ENCODE assay signal across 15 cellular contexts in the genomic region with DNA sequence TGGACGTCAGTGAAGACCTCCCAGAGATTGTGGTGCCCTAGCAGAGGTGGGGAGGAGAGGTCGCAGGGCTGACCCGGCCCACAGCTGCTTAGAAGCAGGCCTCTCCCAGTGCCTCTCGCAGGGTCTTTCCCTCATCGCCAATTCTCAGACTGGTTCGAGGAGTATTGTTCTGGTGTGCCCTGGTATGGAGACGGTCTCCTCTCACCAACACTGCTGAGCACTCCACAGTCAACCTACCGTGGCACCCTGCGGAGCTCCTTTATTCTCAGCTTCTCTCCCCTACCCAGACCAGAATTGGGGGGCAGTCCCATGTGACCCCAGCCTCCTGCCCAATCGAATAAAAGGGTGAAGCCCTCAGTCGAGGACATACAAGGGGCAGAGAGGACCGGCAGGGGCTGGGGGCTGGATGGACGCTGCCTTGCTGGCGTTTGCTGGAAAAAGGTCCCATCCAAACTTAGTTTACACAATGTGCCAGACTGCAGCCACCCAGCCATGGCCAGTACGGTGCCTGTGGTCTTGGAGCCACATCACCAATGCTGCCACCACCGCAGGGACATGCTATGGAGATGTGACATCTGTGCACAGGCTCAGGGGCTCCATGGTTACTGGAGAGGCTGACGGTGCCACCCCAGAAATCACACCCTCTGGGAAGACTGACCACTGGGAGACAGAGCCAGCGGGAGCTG.
A peak's percentile ranks its signal among the peaks of the same experiment; 100 is the strongest.
DNase-seq lines count a peak whose midpoint lies in the region; ATAC-seq and TF ChIP-seq lines count a peak whose summit lies in the region.
"Had no signal": no experiment of that assay in that cellular context is flagged by ENCODE, and none has a peak within 500 bp of the region (broad histone marks: within the 10 kb centered on the region; RNA-seq: fewer than 3 reads in every experiment).

No MANE protein-coding gene starts in this region.

- H3K36me3 ChIP-seq in heart right ventricle, result peaks cover 0 to 37% (median 0%) of the 10 kb centered on the region in 9 donors
- no peaks in the 10 kb centered on the region for H3K36me3 ChIP-seq in uterus
- H3K36me3 ChIP-seq: cardiac muscle cell, WERI-Rb-1 had no signal

- DNase-seq in Right ventricle myocardium superior (peak; percentile 34), heart right ventricle (no peak), posterior vena cava (ENCODE audit: low spot score) (peak; percentile 75), uterus (peak; percentile 13 to 15), NCI-H446 treated with DMSO at 0.1 percent for 48 hours (lab: John Stamatoyannopoulos, UW) (no peak), retina (no peak)
- DNase-seq: effector CD8-positive, alpha-beta T cell; NCI-H1417 treated with DMSO at 0.1 percent for 48 hours; NCI-H2171; stimulated activated naive CD4-positive, alpha-beta T cell; WERI-Rb-1 had no signal

- no peaks in the 10 kb centered on the region for H3K27me3 ChIP-seq in heart right ventricle
- no peaks in the 10 kb centered on the region for H3K27me3 ChIP-seq in uterus
- H3K27me3 ChIP-seq: cardiac muscle cell had no signal

- H3K27ac Mint-ChIP-seq in brain, result peak overlapping the region in 4 of 5 experiments; percentile 36 to 93 (median 74)
- H3K27ac Mint-ChIP-seq: T-helper 1 cell treated with Interleukin-12 subunit alpha and Interleukin-12 subunit beta and Interleukin-4 antibody, amounts not matched to agents 30 μg/mL and 1 μg/mL, for 36 hours had no signal

- H3K4me3 ChIP-seq in heart right ventricle, result no peak overlapping the region
- H3K4me3 ChIP-seq in uterus, result no peak overlapping the region
- H3K4me3 ChIP-seq: cardiac muscle cell had no signal

- H3K36me3 Mint-ChIP-seq in brain, result no peaks in the 10 kb centered on the region

- ATAC-seq in Right ventricle myocardium superior (ENCODE audit: poor library complexity) (no peak), heart right ventricle (no peak)
- ATAC-seq: activated naive CD4-positive, alpha-beta T cell treated with anti-CD3 and anti-CD28 coated beads, Interleukin-2, amount 50 U/mL, for 72 hours had no signal

- no peak overlapping the region for H3K4me3 Mint-ChIP-seq in brain
- H3K4me3 Mint-ChIP-seq: T-helper 1 cell treated with Interleukin-12 subunit alpha and Interleukin-12 subunit beta and Interleukin-4 antibody, amounts not matched to agents 30 μg/mL and 1 μg/mL, for 36 hours had no signal

- TF ChIP-seq CTCF in heart right ventricle (IDR thresholded peaks at IDR 0.05) (no peak), brain (conservative IDR thresholded peaks at IDR 0.05) (no peak), uterus (IDR thresholded peaks at IDR 0.05) (no peak)

- no peak for TF ChIP-seq POLR2A in uterus (IDR thresholded peaks at IDR 0.05)

- H3K4me1 ChIP-seq in heart right ventricle (peaks cover 0 to 34% (median 21%) of the 10 kb centered on the region in 9 donors), uterus (peaks cover 0 to 11% of the 10 kb centered on the region in 2 donors)

- H3K9me3 ChIP-seq in heart right ventricle (no peaks in the 10 kb centered on the region), uterus (no peaks in the 10 kb centered on the region)

- peaks cover 56% of the 10 kb centered on the region for H3K4me1 Mint-ChIP-seq in brain

- H3K9me3 Mint-ChIP-seq in brain, result peaks cover 0 to 14% (median 0%) of the 10 kb centered on the region in 5 experiments
- H3K9me3 Mint-ChIP-seq: activated naive CD4-positive, alpha-beta T cell treated with anti-CD3 and anti-CD28 coated beads, Interleukin-2, amount 50 U/mL, for 72 hours; T-helper 1 cell treated with Interleukin-12 subunit alpha and Interleukin-12 subunit beta and Interleukin-4 antibody, amounts not matched to agents 30 μg/mL and 1 μg/mL, for 36 hours had no signal

- H3K27me3 Mint-ChIP-seq in brain, result peaks cover 2% of the 10 kb centered on the region

- 92 to 94% methylated on average over 18 of the region's 18 CpGs for WGBS in heart right ventricle, 2 donors

- H3K27ac ChIP-seq in heart right ventricle (no peak overlapping the region), uterus (no peak overlapping the region)
- H3K27ac ChIP-seq: cardiac muscle cell, WERI-Rb-1 had no signal

- intact Hi-C loops in Right ventricle myocardium superior (cut with DNase I), result no loop called here
- intact Hi-C loops in heart right ventricle (cut with DNase I), result loop anchor here in 1 of 10 donors (10.0 kb wide), 1 partner anchor 205 kb away; no protein-coding TSS in a partner anchor
- intact Hi-C loops in posterior vena cava (cut with DNase I), result no loop called here
- intact Hi-C loops in uterus (cut with DNase I; ENCODE audit: low total_unique reads), result no loop called here

Comparison
In these comparisons a context has a peak if more than half of its experiments do, and no peak if none do; other contexts are left out.
1. DNase-seq: peak in Right ventricle myocardium superior (single experiment), posterior vena cava (single experiment) and uterus (2 of 2); none in heart right ventricle (0 of 2), NCI-H446 treated with DMSO at 0.1 percent for 48 hours (single experiment) and retina (single experiment).